Comparison of ENCODE assay signal across 2 cellular contexts in the genomic region with DNA sequence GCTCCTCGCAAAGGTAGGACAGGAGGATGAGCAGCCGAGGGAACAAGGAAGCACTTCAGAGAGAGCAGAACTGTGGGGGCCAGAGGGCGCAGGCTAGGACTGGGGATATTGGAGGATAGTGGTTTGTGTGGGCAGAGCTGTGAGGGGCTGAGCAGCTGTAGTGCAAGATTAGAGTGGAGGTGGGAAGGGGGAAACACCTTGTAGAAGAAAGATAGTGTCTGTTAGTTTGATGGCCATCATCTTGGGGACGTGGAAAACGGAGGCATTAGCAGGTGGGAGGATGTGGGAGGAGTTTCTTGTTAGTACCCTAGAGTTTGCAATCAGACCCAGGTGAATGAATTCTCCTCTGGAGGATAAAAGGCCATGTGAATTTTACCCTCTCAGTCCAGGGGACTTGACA.
A peak's percentile ranks its signal among the peaks of the same experiment; 100 is the strongest.
TF ChIP-seq lines count a peak whose summit lies in the region.

No MANE protein-coding gene starts in this region.

TF ChIP-seq in WTC11, 78 proteins besides CTCF, POLR2A, EP300 and RAD21:
- TF ChIP-seq FOXK1 (CRISPR knock-in tag; IDR thresholded peaks at IDR 0.05), result no peak
- no peak for TF ChIP-seq NR3C1 (CRISPR knock-in tag; conservative IDR thresholded peaks at IDR 0.05; ENCODE audit: low read depth)
- TF ChIP-seq, protein P1, sequence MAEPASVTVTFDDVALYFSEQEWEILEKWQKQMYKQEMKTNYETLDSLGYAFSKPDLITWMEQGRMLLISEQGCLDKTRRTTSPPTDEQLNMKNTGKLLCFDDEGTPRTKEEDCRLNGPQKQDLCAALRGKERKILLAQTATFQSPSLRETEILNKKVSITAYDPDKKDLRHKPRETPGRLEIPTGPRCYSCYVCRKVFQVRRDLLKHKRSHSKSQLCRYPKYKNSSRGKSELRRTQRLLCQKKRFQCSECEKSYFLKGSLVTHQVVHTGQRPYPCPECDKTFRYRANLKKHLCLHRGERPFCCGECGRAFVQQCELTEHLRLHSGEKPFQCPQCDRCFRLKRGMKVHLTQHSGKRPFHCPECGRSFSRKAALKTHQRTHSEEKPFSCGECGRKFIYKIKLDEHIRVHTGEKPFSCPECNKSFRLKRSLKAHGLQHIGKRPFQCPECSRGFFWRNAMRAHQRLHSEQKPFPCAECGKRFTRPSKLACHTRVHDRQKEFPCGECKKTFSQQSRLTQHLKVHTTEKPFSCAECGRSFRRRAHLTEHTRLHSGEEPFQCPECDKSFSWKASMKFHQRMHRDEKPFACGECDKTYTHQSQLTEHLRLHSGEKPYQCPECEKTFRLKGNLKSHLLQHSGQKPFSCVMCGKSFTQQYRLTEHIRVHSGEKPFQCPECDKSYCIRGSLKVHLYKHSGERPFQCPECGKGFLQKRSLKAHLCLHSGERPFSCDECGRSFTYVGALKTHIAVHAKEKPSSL (CRISPR knock-in tag; conservative IDR thresholded peaks at IDR 0.05), result no peak
- TF ChIP-seq, protein P2, sequence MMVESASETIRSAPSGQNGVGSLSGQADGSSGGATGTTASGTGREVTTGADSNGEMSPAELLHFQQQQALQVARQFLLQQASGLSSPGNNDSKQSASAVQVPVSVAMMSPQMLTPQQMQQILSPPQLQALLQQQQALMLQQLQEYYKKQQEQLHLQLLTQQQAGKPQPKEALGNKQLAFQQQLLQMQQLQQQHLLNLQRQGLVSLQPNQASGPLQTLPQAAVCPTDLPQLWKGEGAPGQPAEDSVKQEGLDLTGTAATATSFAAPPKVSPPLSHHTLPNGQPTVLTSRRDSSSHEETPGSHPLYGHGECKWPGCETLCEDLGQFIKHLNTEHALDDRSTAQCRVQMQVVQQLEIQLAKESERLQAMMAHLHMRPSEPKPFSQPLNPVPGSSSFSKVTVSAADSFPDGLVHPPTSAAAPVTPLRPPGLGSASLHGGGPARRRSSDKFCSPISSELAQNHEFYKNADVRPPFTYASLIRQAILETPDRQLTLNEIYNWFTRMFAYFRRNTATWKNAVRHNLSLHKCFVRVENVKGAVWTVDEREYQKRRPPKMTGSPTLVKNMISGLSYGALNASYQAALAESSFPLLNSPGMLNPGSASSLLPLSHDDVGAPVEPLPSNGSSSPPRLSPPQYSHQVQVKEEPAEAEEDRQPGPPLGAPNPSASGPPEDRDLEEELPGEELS (CRISPR knock-in tag; IDR thresholded peaks at IDR 0.05), result no peak
- TF ChIP-seq, protein P3, sequence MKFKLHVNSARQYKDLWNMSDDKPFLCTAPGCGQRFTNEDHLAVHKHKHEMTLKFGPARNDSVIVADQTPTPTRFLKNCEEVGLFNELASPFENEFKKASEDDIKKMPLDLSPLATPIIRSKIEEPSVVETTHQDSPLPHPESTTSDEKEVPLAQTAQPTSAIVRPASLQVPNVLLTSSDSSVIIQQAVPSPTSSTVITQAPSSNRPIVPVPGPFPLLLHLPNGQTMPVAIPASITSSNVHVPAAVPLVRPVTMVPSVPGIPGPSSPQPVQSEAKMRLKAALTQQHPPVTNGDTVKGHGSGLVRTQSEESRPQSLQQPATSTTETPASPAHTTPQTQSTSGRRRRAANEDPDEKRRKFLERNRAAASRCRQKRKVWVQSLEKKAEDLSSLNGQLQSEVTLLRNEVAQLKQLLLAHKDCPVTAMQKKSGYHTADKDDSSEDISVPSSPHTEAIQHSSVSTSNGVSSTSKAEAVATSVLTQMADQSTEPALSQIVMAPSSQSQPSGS (CRISPR knock-in tag; IDR thresholded peaks at IDR 0.05; ENCODE audit: borderline replicate concordance, low read depth), result no peak
- TF ChIP-seq, protein P4, sequence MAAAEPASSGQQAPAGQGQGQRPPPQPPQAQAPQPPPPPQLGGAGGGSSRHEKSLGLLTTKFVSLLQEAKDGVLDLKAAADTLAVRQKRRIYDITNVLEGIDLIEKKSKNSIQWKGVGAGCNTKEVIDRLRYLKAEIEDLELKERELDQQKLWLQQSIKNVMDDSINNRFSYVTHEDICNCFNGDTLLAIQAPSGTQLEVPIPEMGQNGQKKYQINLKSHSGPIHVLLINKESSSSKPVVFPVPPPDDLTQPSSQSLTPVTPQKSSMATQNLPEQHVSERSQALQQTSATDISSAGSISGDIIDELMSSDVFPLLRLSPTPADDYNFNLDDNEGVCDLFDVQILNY (CRISPR knock-in tag; IDR thresholded peaks at IDR 0.05), result no peak
- no peak for TF ChIP-seq ATF1 (CRISPR knock-in tag; IDR thresholded peaks at IDR 0.05)
- no peak for TF ChIP-seq IRF2 (CRISPR knock-in tag; IDR thresholded peaks at IDR 0.05; ENCODE audit: borderline replicate concordance, low read depth)
- TF ChIP-seq JAZF1 (CRISPR knock-in tag; IDR thresholded peaks at IDR 0.05), result no peak
- no peak for TF ChIP-seq CREB1 (CRISPR knock-in tag; IDR thresholded peaks at IDR 0.05)
- TF ChIP-seq, protein P5, sequence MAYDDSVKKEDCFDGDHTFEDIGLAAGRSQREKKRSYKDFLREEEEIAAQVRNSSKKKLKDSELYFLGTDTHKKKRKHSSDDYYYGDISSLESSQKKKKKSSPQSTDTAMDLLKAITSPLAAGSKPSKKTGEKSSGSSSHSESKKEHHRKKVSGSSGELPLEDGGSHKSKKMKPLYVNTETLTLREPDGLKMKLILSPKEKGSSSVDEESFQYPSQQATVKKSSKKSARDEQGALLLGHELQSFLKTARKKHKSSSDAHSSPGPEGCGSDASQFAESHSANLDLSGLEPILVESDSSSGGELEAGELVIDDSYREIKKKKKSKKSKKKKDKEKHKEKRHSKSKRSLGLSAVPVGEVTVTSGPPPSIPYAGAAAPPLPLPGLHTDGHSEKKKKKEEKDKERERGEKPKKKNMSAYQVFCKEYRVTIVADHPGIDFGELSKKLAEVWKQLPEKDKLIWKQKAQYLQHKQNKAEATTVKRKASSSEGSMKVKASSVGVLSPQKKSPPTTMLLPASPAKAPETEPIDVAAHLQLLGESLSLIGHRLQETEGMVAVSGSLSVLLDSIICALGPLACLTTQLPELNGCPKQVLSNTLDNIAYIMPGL (CRISPR knock-in tag; IDR thresholded peaks at IDR 0.05), result no peak
- TF ChIP-seq FOXP1 (CRISPR knock-in tag; IDR thresholded peaks at IDR 0.05; ENCODE audit: borderline replicate concordance), result no peak
- TF ChIP-seq SMAD3 (CRISPR knock-in tag; IDR thresholded peaks at IDR 0.05; ENCODE audit: borderline replicate concordance), result no peak

TF ChIP-seq in K562, 482 proteins besides CTCF, POLR2A, EP300 and RAD21 (continues in another document):
- TF ChIP-seq ZNF766 (CRISPR knock-in tag; conservative IDR thresholded peaks at IDR 0.05), result no peak
- TF ChIP-seq, protein P6, sequence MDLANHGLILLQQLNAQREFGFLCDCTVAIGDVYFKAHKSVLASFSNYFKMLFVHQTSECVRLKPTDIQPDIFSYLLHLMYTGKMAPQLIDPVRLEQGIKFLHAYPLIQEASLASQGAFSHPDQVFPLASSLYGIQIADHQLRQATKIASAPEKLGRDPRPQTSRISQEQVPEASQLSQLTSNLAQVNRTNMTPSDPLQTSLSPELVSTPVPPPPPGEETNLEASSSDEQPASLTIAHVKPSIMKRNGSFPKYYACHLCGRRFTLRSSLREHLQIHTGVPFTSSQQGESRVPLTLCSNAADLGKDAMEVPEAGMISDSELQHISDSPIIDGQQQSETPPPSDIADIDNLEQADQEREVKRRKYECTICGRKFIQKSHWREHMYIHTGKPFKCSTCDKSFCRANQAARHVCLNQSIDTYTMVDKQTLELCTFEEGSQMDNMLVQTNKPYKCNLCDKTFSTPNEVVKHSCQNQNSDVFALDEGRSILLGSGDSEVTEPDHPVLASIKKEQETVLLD (IDR thresholded peaks at IDR 0.05), result no peak
- TF ChIP-seq NFE2 (IDR thresholded peaks at IDR 0.05; ENCODE audit: low read depth), result no peak
- no peak for TF ChIP-seq RFX7 (CRISPR knock-in tag; IDR thresholded peaks at IDR 0.05)
- peak; percentile 82 for TF ChIP-seq TCF3 (CRISPR knock-in tag; IDR thresholded peaks at IDR 0.05)
- TF ChIP-seq MED1 (CRISPR knock-in tag; IDR thresholded peaks at IDR 0.05; ENCODE audit: borderline replicate concordance), result no peak
- TF ChIP-seq, protein P7, sequence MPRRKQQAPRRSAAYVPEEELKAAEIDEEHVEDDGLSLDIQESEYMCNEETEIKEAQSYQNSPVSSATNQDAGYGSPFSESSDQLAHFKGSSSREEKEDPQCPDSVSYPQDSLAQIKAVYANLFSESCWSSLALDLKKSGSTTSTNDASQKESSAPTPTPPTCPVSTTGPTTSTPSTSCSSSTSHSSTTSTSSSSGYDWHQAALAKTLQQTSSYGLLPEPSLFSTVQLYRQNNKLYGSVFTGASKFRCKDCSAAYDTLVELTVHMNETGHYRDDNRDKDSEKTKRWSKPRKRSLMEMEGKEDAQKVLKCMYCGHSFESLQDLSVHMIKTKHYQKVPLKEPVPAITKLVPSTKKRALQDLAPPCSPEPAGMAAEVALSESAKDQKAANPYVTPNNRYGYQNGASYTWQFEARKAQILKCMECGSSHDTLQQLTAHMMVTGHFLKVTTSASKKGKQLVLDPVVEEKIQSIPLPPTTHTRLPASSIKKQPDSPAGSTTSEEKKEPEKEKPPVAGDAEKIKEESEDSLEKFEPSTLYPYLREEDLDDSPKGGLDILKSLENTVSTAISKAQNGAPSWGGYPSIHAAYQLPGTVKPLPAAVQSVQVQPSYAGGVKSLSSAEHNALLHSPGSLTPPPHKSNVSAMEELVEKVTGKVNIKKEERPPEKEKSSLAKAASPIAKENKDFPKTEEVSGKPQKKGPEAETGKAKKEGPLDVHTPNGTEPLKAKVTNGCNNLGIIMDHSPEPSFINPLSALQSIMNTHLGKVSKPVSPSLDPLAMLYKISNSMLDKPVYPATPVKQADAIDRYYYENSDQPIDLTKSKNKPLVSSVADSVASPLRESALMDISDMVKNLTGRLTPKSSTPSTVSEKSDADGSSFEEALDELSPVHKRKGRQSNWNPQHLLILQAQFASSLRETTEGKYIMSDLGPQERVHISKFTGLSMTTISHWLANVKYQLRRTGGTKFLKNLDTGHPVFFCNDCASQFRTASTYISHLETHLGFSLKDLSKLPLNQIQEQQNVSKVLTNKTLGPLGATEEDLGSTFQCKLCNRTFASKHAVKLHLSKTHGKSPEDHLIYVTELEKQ (CRISPR knock-in tag; IDR thresholded peaks at IDR 0.05), result no peak
- no peak for TF ChIP-seq CBFB (CRISPR knock-in tag; IDR thresholded peaks at IDR 0.05)
- no peak for TF ChIP-seq HEY1 (CRISPR knock-in tag; IDR thresholded peaks at IDR 0.05; ENCODE audit: borderline replicate concordance)
- no peak for TF ChIP-seq SIX5 (IDR thresholded peaks at IDR 0.05; ENCODE audit: borderline replicate concordance in 1 of 2, insufficient read depth in 1 of 2, low read depth in 1 of 2, low read length in 2 of 2)
- TF ChIP-seq, protein P8, sequence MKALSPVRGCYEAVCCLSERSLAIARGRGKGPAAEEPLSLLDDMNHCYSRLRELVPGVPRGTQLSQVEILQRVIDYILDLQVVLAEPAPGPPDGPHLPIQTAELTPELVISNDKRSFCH (CRISPR knock-in tag; IDR thresholded peaks at IDR 0.05), result no peak
- TF ChIP-seq, protein P8 (tag; IDR thresholded peaks at IDR 0.05), result peak; percentile 98
- TF ChIP-seq, protein P9, sequence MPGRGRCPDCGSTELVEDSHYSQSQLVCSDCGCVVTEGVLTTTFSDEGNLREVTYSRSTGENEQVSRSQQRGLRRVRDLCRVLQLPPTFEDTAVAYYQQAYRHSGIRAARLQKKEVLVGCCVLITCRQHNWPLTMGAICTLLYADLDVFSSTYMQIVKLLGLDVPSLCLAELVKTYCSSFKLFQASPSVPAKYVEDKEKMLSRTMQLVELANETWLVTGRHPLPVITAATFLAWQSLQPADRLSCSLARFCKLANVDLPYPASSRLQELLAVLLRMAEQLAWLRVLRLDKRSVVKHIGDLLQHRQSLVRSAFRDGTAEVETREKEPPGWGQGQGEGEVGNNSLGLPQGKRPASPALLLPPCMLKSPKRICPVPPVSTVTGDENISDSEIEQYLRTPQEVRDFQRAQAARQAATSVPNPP (IDR thresholded peaks at IDR 0.05; ENCODE audit: borderline replicate concordance, insufficient read depth, insufficient read length), result no peak
- peak; percentile 51; the same call in 1 of the 2 replicates for TF ChIP-seq TAL1 (IDR thresholded peaks at IDR 0.05)
- TF ChIP-seq CREM (IDR thresholded peaks at IDR 0.05; ENCODE audit: low read depth), result peak; percentile 47; the same call in 1 of the 2 replicates
- peak; percentile 80 for TF ChIP-seq CBFA2T2 (conservative IDR thresholded peaks at IDR 0.05)
- TF ChIP-seq MCM3 (IDR thresholded peaks at IDR 0.05), result no peak
- TF ChIP-seq NCOR1 (IDR thresholded peaks at IDR 0.05), result peak; percentile 56; the same call in 1 of the 2 replicates
- TF ChIP-seq EGR1 (conservative IDR thresholded peaks at IDR 0.05), result peak; percentile 92
- TF ChIP-seq, protein P5 (CRISPR knock-in tag; IDR thresholded peaks at IDR 0.05), result no peak
- TF ChIP-seq RUNX1 (IDR thresholded peaks at IDR 0.05; ENCODE audit: low read depth), result peak; percentile 71; the same call in 1 of the 2 replicates
- TF ChIP-seq STAG1 (CRISPR knock-in tag; IDR thresholded peaks at IDR 0.05; ENCODE audit: borderline replicate concordance), result no peak
- TF ChIP-seq MTF1 (CRISPR knock-in tag; IDR thresholded peaks at IDR 0.05; ENCODE audit: borderline replicate concordance), result no peak
- TF ChIP-seq IFI16 (CRISPR knock-in tag; IDR thresholded peaks at IDR 0.05), result no peak
- TF ChIP-seq XRCC5 (IDR thresholded peaks at IDR 0.05; ENCODE audit: low read depth, low read length), result no peak
- TF ChIP-seq ZNF311 (CRISPR knock-in tag; IDR thresholded peaks at IDR 0.05), result no peak
- TF ChIP-seq EP400 (IDR thresholded peaks at IDR 0.05), result no peak
- TF ChIP-seq, protein P10, sequence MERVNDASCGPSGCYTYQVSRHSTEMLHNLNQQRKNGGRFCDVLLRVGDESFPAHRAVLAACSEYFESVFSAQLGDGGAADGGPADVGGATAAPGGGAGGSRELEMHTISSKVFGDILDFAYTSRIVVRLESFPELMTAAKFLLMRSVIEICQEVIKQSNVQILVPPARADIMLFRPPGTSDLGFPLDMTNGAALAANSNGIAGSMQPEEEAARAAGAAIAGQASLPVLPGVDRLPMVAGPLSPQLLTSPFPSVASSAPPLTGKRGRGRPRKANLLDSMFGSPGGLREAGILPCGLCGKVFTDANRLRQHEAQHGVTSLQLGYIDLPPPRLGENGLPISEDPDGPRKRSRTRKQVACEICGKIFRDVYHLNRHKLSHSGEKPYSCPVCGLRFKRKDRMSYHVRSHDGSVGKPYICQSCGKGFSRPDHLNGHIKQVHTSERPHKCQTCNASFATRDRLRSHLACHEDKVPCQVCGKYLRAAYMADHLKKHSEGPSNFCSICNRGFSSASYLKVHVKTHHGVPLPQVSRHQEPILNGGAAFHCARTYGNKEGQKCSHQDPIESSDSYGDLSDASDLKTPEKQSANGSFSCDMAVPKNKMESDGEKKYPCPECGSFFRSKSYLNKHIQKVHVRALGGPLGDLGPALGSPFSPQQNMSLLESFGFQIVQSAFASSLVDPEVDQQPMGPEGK (CRISPR knock-in tag; IDR thresholded peaks at IDR 0.05; ENCODE audit: borderline replicate concordance), result no peak
- no peak for TF ChIP-seq POLR2AphosphoS2 (IDR thresholded peaks at IDR 0.05; ENCODE audit: low read length)
- TF ChIP-seq TSC22D4 (tag; IDR thresholded peaks at IDR 0.05), result 0 out of 2 replicates have a peak, but pooled peaks have one; percentile 22
- TF ChIP-seq PTBP1 (IDR thresholded peaks at IDR 0.05; ENCODE audit: low read depth, low read length), result no peak
- peak; percentile 90 for TF ChIP-seq CBFA2T3 (IDR thresholded peaks at IDR 0.05)
